ENCODE assay signal across 1 cellular context in the genomic region with DNA sequence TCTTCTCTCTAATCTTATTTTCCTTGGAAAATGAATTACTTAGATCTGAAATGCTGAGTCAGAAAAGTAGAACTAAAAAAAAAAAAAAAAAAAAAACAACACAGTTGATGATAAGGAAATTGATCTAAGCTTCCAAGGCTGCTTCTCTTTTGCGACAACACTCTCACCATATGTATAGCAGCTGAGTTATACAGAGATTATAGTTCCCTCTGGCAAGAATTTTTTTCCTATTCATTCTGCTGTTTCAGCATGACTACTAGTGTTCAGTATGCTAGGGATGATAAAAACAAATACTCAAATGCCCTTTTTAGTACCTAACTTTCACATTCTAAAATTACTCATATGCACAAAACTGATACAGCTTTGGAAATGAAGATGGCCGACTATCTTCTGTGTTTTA.
TF ChIP-seq lines count a peak whose summit lies in the region.

No MANE protein-coding gene starts in this region.

TF ChIP-seq in GM23338, 12 proteins besides CTCF, POLR2A, EP300 and RAD21 (continued from another document):
- TF ChIP-seq, protein P1, sequence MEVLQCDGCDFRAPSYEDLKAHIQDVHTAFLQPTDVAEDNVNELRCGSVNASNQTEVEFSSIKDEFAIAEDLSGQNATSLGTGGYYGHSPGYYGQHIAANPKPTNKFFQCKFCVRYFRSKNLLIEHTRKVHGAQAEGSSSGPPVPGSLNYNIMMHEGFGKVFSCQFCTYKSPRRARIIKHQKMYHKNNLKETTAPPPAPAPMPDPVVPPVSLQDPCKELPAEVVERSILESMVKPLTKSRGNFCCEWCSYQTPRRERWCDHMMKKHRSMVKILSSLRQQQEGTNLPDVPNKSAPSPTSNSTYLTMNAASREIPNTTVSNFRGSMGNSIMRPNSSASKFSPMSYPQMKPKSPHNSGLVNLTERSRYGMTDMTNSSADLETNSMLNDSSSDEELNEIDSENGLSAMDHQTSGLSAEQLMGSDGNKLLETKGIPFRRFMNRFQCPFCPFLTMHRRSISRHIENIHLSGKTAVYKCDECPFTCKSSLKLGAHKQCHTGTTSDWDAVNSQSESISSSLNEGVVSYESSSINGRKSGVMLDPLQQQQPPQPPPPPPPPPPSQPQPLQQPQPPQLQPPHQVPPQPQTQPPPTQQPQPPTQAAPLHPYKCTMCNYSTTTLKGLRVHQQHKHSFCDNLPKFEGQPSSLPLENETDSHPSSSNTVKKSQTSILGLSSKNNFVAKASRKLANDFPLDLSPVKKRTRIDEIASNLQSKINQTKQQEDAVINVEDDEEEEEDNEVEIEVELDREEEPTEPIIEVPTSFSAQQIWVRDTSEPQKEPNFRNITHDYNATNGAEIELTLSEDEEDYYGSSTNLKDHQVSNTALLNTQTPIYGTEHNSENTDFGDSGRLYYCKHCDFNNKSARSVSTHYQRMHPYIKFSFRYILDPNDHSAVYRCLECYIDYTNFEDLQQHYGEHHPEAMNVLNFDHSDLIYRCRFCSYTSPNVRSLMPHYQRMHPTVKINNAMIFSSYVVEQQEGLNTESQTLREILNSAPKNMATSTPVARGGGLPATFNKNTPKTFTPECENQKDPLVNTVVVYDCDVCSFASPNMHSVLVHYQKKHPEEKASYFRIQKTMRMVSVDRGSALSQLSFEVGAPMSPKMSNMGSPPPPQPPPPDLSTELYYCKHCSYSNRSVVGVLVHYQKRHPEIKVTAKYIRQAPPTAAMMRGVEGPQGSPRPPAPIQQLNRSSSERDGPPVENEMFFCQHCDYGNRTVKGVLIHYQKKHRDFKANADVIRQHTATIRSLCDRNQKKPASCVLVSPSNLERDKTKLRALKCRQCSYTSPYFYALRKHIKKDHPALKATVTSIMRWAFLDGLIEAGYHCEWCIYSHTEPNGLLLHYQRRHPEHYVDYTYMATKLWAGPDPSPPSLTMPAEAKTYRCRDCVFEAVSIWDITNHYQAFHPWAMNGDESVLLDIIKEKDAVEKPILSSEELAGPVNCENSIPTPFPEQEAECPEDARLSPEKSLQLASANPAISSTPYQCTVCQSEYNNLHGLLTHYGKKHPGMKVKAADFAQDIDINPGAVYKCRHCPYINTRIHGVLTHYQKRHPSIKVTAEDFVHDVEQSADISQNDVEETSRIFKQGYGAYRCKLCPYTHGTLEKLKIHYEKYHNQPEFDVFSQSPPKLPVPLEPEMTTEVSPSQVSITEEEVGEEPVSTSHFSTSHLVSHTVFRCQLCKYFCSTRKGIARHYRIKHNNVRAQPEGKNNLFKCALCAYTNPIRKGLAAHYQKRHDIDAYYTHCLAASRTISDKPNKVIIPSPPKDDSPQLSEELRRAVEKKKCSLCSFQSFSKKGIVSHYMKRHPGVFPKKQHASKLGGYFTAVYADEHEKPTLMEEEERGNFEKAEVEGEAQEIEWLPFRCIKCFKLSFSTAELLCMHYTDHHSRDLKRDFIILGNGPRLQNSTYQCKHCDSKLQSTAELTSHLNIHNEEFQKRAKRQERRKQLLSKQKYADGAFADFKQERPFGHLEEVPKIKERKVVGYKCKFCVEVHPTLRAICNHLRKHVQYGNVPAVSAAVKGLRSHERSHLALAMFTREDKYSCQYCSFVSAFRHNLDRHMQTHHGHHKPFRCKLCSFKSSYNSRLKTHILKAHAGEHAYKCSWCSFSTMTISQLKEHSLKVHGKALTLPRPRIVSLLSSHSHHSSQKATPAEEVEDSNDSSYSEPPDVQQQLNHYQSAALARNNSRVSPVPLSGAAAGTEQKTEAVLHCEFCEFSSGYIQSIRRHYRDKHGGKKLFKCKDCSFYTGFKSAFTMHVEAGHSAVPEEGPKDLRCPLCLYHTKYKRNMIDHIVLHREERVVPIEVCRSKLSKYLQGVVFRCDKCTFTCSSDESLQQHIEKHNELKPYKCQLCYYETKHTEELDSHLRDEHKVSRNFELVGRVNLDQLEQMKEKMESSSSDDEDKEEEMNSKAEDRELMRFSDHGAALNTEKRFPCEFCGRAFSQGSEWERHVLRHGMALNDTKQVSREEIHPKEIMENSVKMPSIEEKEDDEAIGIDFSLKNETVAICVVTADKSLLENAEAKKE (CRISPR knock-in tag; IDR thresholded peaks at IDR 0.05): no peak
- TF ChIP-seq ZNF114 (CRISPR knock-in tag; IDR thresholded peaks at IDR 0.05) (no peak), NANOG (IDR thresholded peaks at IDR 0.05; ENCODE audit: borderline replicate concordance) (no peak), EZH2phosphoT487 (IDR thresholded peaks at IDR 0.05; ENCODE audit: unreplicated experiment) (no peak), STAT1 (IDR thresholded peaks at IDR 0.05; ENCODE audit: unreplicated experiment) (no peak), ETS1 (IDR thresholded peaks at IDR 0.05) (no peak), POLR2AphosphoS5 (IDR thresholded peaks at IDR 0.05; ENCODE audit: low read depth) (no peak)
